Comparison of ENCODE assay signal across 23 cellular contexts in genomic region chr7:151505433-151505832, GRCh38. TPM values are rescaled to one million over a fixed set of nuclear protein-coding genes. Genes with fewer than 3 reads are reported as not detected.
DNase-seq lines count a peak whose midpoint lies in the region; ATAC-seq and TF ChIP-seq lines count a peak whose summit lies in the region.
"Had no signal": no experiment of that assay in that cellular context is flagged by ENCODE, and none has a peak within 500 bp of the region (broad histone marks: within the 10 kb centered on the region; RNA-seq: fewer than 3 reads in every experiment).

No MANE protein-coding gene starts in this region.

- CTCF ChIA-PET in activated CD8-positive, alpha-beta T cell treated with anti-CD3 and anti-CD28 coated beads for 36 hours (lab: Charles Lee) = interaction anchor here (1.4 to 1.7 kb wide), 2 partner anchors 8 to 33 kb away, joined by 3 to 4 read pairs; no protein-coding TSS in a partner anchor
- CTCF ChIA-PET in activated CD8-positive, alpha-beta T cell treated with anti-CD3 and anti-CD28 coated beads, Interleukin-2, amount 10 ng/mL, durations not matched to agents 7 days and 5 days (lab: Charles Lee) = interaction anchor here (0.9 to 1.5 kb wide), 3 partner anchors 10 to 277 kb away, joined by 3 to 4 read pairs (median 3); no protein-coding TSS in a partner anchor
- CTCF ChIA-PET in PC-3 (lab: Charles Lee) = no interaction called here

- no peaks in the 10 kb centered on the region for H3K9me3 ChIP-seq in PC-3 (ENCODE audit: low read length)
- no peaks in the 10 kb centered on the region for H3K9me3 ChIP-seq in smooth muscle cell (replicated peaks; ENCODE audit: low read depth)
- H3K9me3 ChIP-seq: BE2C, left ventricle myocardium inferior, tibial nerve had no signal

- 92% methylated on average over 2 of the region's 2 CpGs for WGBS in smooth muscle cell (ENCODE audit: low lambda C conversion rate)

- H3K4me1 ChIP-seq in PC-3 (ENCODE audit: insufficient read depth, low read length) (peaks cover 46% of the 10 kb centered on the region), smooth muscle cell (ENCODE audit: low read depth) (no peaks in the 10 kb centered on the region)
- H3K4me1 ChIP-seq: BE2C had no signal

- H3K79me2 ChIP-seq in PC-3 (ENCODE audit: low read length) = peaks cover 100% of the 10 kb centered on the region
- H3K79me2 ChIP-seq in smooth muscle cell (ENCODE audit: low read depth) = peaks cover 96% of the 10 kb centered on the region

- no peak for DNase-seq in activated CD8-positive, alpha-beta T cell treated with anti-CD3 and anti-CD28 coated beads for 36 hours
- no peak for DNase-seq in activated CD8-positive, alpha-beta T cell treated with anti-CD3 and anti-CD28 coated beads, Interleukin-2, amount 10 ng/mL, durations not matched to agents 7 days and 5 days
- DNase-seq in PC-3 = peak; percentile 27
- DNase-seq in epithelial cell of prostate (ENCODE audit: low read depth, low spot score) = no peak
- DNase-seq in smooth muscle cell (lab: John Stamatoyannopoulos, UW; ENCODE audit: unreplicated experiment) = no peak
- no peak for DNase-seq in mesenteric fat pad (ENCODE audit: low spot score)
- DNase-seq in brain microvascular endothelial cell = no peak
- DNase-seq: activated CD4-positive, alpha-beta T cell treated with anti-CD3 and anti-CD28 coated beads for 48 hours; activated naive CD4-positive, alpha-beta T cell treated with anti-CD3 and anti-CD28 coated beads, Interleukin-2, amount 50 U/mL, for 16 hours; BE2C; CD8-positive, alpha-beta memory T cell; GDM1; Karpas-422; left ventricle myocardium inferior; naive thymus-derived CD8-positive, alpha-beta T cell; NCI-H1436; NCI-H2081 treated with DMSO at 0.1 percent for 48 hours; NCI-H226 had no signal

- no peak overlapping the region for H3K27ac Mint-ChIP-seq in activated CD8-positive, alpha-beta T cell treated with anti-CD3 and anti-CD28 coated beads for 36 hours
- H3K27ac Mint-ChIP-seq in activated CD8-positive, alpha-beta T cell treated with anti-CD3 and anti-CD28 coated beads, Interleukin-2, amount 10 ng/mL, durations not matched to agents 7 days and 5 days = no peak overlapping the region

- H3K4me1 Mint-ChIP-seq in activated CD8-positive, alpha-beta T cell treated with anti-CD3 and anti-CD28 coated beads for 36 hours (ENCODE audit: low read depth) = peaks cover 73% of the 10 kb centered on the region
- H3K4me1 Mint-ChIP-seq in activated CD8-positive, alpha-beta T cell treated with anti-CD3 and anti-CD28 coated beads, Interleukin-2, amount 10 ng/mL, durations not matched to agents 7 days and 5 days (ENCODE audit: low read depth) = peaks cover 33% of the 10 kb centered on the region

- peaks cover 98% of the 10 kb centered on the region for H4K20me1 ChIP-seq in PC-3 (ENCODE audit: low read length)
- peaks cover 100% of the 10 kb centered on the region for H4K20me1 ChIP-seq in smooth muscle cell (ENCODE audit: low read depth)

- POLR2A ChIA-PET in activated CD8-positive, alpha-beta T cell treated with anti-CD3 and anti-CD28 coated beads for 36 hours (lab: Charles Lee) = interaction anchor here (0.6 to 4.4 kb wide), 4 partner anchors 13 to 318 kb away, joined by 3 to 21 read pairs (median 4); partner anchors contain the start of gene RHEB
- POLR2A ChIA-PET in activated CD8-positive, alpha-beta T cell treated with anti-CD3 and anti-CD28 coated beads, Interleukin-2, amount 10 ng/mL, durations not matched to agents 7 days and 5 days (lab: Charles Lee) = interaction anchor here (0.7 kb wide), 1 partner anchor 989 kb away, joined by 3 read pairs; no protein-coding TSS in a partner anchor
- POLR2A ChIA-PET in PC-3 (lab: Charles Lee; ENCODE audit: unreplicated experiment) = no interaction called here

- intact Hi-C loops in activated CD8-positive, alpha-beta T cell treated with anti-CD3 and anti-CD28 coated beads for 36 hours (cut with micrococcal nuclease) = no loop called here
- intact Hi-C loops in PC-3 (cut with micrococcal nuclease) = no loop called here

- TF ChIP-seq CTCF in activated CD8-positive, alpha-beta T cell treated with anti-CD3 and anti-CD28 coated beads for 36 hours (IDR thresholded peaks at IDR 0.05) = no peak
- TF ChIP-seq CTCF in PC-3 (conservative IDR thresholded peaks at IDR 0.05; ENCODE audit: low read depth, low read length) (no peak), smooth muscle cell (IDR thresholded peaks at IDR 0.05; ENCODE audit: borderline replicate concordance, insufficient read depth, poor library complexity, severe bottlenecking) (no peak), brain microvascular endothelial cell (IDR thresholded peaks at IDR 0.05; ENCODE audit: low read depth, low read length, missing control alignments) (no peak)

- H3F3A ChIP-seq in PC-3 (ENCODE audit: low read length, unreplicated experiment) (no peaks in the 10 kb centered on the region), smooth muscle cell (ENCODE audit: low read depth) (peaks cover 2% of the 10 kb centered on the region)

- no peaks in the 10 kb centered on the region for H3K9me2 ChIP-seq in PC-3 (replicated peaks; ENCODE audit: low read length)

- H2AFZ ChIP-seq in PC-3 (ENCODE audit: low read length) = no peak overlapping the region
- no peak overlapping the region for H2AFZ ChIP-seq in smooth muscle cell (ENCODE audit: low read depth)

- H3K36me3 Mint-ChIP-seq in activated CD8-positive, alpha-beta T cell treated with anti-CD3 and anti-CD28 coated beads for 36 hours (ENCODE audit: low read depth) = peaks cover 17% of the 10 kb centered on the region
- peaks cover 19% of the 10 kb centered on the region for H3K36me3 Mint-ChIP-seq in activated CD8-positive, alpha-beta T cell treated with anti-CD3 and anti-CD28 coated beads, Interleukin-2, amount 10 ng/mL, durations not matched to agents 7 days and 5 days (ENCODE audit: low read depth)

- no TSS peak for BruUV-seq in PC-3 (replicated peaks; lab: Mats Ljungman, UMichigan)

- no peaks in the 10 kb centered on the region for H3K9me3 Mint-ChIP-seq in activated CD8-positive, alpha-beta T cell treated with anti-CD3 and anti-CD28 coated beads for 36 hours
- H3K9me3 Mint-ChIP-seq in activated CD8-positive, alpha-beta T cell treated with anti-CD3 and anti-CD28 coated beads, Interleukin-2, amount 10 ng/mL, durations not matched to agents 7 days and 5 days (ENCODE audit: insufficient read depth) = no peaks in the 10 kb centered on the region
- H3K9me3 Mint-ChIP-seq: CD8-positive, alpha-beta memory T cell; mesothelial cell of epicardium; naive thymus-derived CD8-positive, alpha-beta T cell had no signal

- H3K4me2 ChIP-seq in PC-3 (ENCODE audit: low read length) (no peak overlapping the region), smooth muscle cell (no peak overlapping the region)

- in situ Hi-C loops in brain microvascular endothelial cell (cut with HindIII; ENCODE audit: low pct_ligation_motif_present, low sequenced_read_pairs) = no loop called here

- H3K4me3 ChIP-seq in PC-3 (ENCODE audit: low read length) (no peak overlapping the region), smooth muscle cell (no peak overlapping the region), brain microvascular endothelial cell (ENCODE audit: low read depth, low read length) (no peak overlapping the region)
- H3K4me3 ChIP-seq: cardiac muscle cell, left ventricle myocardium inferior, tibial nerve had no signal

- peak; percentile 61 for ATAC-seq in activated CD8-positive, alpha-beta T cell treated with anti-CD3 and anti-CD28 coated beads for 36 hours
- no peak for ATAC-seq in activated CD8-positive, alpha-beta T cell treated with anti-CD3 and anti-CD28 coated beads, Interleukin-2, amount 10 ng/mL, durations not matched to agents 7 days and 5 days
- peak; percentile 11; the same call in 1 of the 2 replicates for ATAC-seq in PC-3
- no peak for ATAC-seq in GM21423 (IDR thresholded peaks at IDR 0.05; ENCODE audit: unreplicated experiment)
- ATAC-seq: HCT116; naive thymus-derived CD8-positive, alpha-beta T cell had no signal

- no peak overlapping the region for H3K9ac ChIP-seq in PC-3 (ENCODE audit: low read length)
- no peak overlapping the region for H3K9ac ChIP-seq in smooth muscle cell (ENCODE audit: low read depth)

- no peaks in the 10 kb centered on the region for H3K36me3 ChIP-seq in PC-3 (ENCODE audit: low read depth, low read length)
- H3K36me3 ChIP-seq in smooth muscle cell (ENCODE audit: low read depth) = no peaks in the 10 kb centered on the region
- H3K36me3 ChIP-seq in brain microvascular endothelial cell (replicated peaks) = no peaks in the 10 kb centered on the region
- H3K36me3 ChIP-seq: cardiac muscle cell, tibial nerve had no signal

- no peak overlapping the region for H3K4me3 Mint-ChIP-seq in activated CD8-positive, alpha-beta T cell treated with anti-CD3 and anti-CD28 coated beads for 36 hours
- no peak overlapping the region for H3K4me3 Mint-ChIP-seq in activated CD8-positive, alpha-beta T cell treated with anti-CD3 and anti-CD28 coated beads, Interleukin-2, amount 10 ng/mL, durations not matched to agents 7 days and 5 days
- H3K4me3 Mint-ChIP-seq: mesothelial cell of epicardium had no signal

- H3K27me3 ChIP-seq in PC-3 (ENCODE audit: low read length) (no peaks in the 10 kb centered on the region), smooth muscle cell (ENCODE audit: low read depth) (no peaks in the 10 kb centered on the region), brain microvascular endothelial cell (replicated peaks) (no peaks in the 10 kb centered on the region)
- H3K27me3 ChIP-seq: BE2C, cardiac muscle cell, tibial nerve had no signal

- H3K27ac ChIP-seq in PC-3 (ENCODE audit: low read length) = no peak overlapping the region
- H3K27ac ChIP-seq in epithelial cell of prostate = peak overlapping the region; percentile 74
- peak overlapping the region; percentile 17 for H3K27ac ChIP-seq in smooth muscle cell (ENCODE audit: low read depth)
- H3K27ac ChIP-seq in brain microvascular endothelial cell = no peak overlapping the region
- H3K27ac ChIP-seq: cardiac muscle cell, left ventricle myocardium inferior had no signal

- no peaks in the 10 kb centered on the region for H3K27me3 Mint-ChIP-seq in activated CD8-positive, alpha-beta T cell treated with anti-CD3 and anti-CD28 coated beads for 36 hours
- H3K27me3 Mint-ChIP-seq in activated CD8-positive, alpha-beta T cell treated with anti-CD3 and anti-CD28 coated beads, Interleukin-2, amount 10 ng/mL, durations not matched to agents 7 days and 5 days (ENCODE audit: low read depth) = no peaks in the 10 kb centered on the region
- H3K27me3 Mint-ChIP-seq: CD8-positive, alpha-beta memory T cell; naive thymus-derived CD8-positive, alpha-beta T cell had no signal

RNA-seq across cellular contexts. Expression of gene RHEB, which starts 14.3 kb away (rescaled TPM):
- total RNA-seq in activated CD8-positive, alpha-beta T cell treated with anti-CD3 and anti-CD28 coated beads for 36 hours = 10 to 100 TPM; 42.0 to 42.6 TPM
- total RNA-seq in activated CD8-positive, alpha-beta T cell treated with anti-CD3 and anti-CD28 coated beads, Interleukin-2, amount 10 ng/mL, durations not matched to agents 7 days and 5 days = 10 to 100 TPM; 81.1 to 90.3 TPM
- total RNA-seq in PC-3 (2014; rRNA removed) (87.0 and 99.3 TPM in 2 replicates), smooth muscle cell (105 and 151 TPM in 2 replicates), mesenteric fat pad (162 TPM)
- 115 and 118 TPM in 2 replicates for polyA plus RNA-seq in smooth muscle cell

Comparison
In these comparisons a context has a peak if more than half of its experiments do, and no peak if none do; other contexts are left out.
1. ATAC-seq: peak in activated CD8-positive, alpha-beta T cell treated with anti-CD3 and anti-CD28 coated beads for 36 hours (single experiment) and PC-3 (single experiment); none in activated CD8-positive, alpha-beta T cell treated with anti-CD3 and anti-CD28 coated beads, Interleukin-2, amount 10 ng/mL, durations not matched to agents 7 days and 5 days (single experiment) and GM21423 (single experiment).
2. H3K27ac ChIP-seq: peak in epithelial cell of prostate (single experiment) and smooth muscle cell (single experiment); none in PC-3 (single experiment) and brain microvascular endothelial cell (single experiment).